Comparison of ENCODE assay signal across 1 cellular context in the genomic region with DNA sequence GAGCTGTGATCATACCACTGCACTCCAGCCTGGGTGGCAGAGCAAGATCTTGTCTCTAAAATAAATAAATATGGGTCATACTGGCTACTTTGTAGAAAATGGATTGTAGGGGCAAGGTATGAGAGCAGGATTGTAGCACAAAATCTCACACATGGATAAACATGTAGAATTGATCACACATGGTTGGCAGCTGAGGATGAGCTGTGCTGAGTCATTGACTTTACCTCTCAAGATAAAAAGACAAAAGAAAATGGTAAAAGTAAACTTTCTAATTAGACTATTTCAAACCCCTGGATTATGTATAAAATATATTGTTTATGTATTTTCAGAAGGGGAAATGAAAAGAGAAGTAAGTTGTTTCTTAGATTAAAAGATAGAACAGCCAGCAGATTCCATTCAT.
TF ChIP-seq lines count a peak whose summit lies in the region.

No MANE protein-coding gene starts in this region.

TF ChIP-seq in GM23338, 12 proteins besides CTCF, POLR2A, EP300 and RAD21 (continued from another document):
- TF ChIP-seq, protein P1, sequence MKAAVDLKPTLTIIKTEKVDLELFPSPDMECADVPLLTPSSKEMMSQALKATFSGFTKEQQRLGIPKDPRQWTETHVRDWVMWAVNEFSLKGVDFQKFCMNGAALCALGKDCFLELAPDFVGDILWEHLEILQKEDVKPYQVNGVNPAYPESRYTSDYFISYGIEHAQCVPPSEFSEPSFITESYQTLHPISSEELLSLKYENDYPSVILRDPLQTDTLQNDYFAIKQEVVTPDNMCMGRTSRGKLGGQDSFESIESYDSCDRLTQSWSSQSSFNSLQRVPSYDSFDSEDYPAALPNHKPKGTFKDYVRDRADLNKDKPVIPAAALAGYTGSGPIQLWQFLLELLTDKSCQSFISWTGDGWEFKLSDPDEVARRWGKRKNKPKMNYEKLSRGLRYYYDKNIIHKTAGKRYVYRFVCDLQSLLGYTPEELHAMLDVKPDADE (IDR thresholded peaks at IDR 0.05): no peak
- TF ChIP-seq, protein P2, sequence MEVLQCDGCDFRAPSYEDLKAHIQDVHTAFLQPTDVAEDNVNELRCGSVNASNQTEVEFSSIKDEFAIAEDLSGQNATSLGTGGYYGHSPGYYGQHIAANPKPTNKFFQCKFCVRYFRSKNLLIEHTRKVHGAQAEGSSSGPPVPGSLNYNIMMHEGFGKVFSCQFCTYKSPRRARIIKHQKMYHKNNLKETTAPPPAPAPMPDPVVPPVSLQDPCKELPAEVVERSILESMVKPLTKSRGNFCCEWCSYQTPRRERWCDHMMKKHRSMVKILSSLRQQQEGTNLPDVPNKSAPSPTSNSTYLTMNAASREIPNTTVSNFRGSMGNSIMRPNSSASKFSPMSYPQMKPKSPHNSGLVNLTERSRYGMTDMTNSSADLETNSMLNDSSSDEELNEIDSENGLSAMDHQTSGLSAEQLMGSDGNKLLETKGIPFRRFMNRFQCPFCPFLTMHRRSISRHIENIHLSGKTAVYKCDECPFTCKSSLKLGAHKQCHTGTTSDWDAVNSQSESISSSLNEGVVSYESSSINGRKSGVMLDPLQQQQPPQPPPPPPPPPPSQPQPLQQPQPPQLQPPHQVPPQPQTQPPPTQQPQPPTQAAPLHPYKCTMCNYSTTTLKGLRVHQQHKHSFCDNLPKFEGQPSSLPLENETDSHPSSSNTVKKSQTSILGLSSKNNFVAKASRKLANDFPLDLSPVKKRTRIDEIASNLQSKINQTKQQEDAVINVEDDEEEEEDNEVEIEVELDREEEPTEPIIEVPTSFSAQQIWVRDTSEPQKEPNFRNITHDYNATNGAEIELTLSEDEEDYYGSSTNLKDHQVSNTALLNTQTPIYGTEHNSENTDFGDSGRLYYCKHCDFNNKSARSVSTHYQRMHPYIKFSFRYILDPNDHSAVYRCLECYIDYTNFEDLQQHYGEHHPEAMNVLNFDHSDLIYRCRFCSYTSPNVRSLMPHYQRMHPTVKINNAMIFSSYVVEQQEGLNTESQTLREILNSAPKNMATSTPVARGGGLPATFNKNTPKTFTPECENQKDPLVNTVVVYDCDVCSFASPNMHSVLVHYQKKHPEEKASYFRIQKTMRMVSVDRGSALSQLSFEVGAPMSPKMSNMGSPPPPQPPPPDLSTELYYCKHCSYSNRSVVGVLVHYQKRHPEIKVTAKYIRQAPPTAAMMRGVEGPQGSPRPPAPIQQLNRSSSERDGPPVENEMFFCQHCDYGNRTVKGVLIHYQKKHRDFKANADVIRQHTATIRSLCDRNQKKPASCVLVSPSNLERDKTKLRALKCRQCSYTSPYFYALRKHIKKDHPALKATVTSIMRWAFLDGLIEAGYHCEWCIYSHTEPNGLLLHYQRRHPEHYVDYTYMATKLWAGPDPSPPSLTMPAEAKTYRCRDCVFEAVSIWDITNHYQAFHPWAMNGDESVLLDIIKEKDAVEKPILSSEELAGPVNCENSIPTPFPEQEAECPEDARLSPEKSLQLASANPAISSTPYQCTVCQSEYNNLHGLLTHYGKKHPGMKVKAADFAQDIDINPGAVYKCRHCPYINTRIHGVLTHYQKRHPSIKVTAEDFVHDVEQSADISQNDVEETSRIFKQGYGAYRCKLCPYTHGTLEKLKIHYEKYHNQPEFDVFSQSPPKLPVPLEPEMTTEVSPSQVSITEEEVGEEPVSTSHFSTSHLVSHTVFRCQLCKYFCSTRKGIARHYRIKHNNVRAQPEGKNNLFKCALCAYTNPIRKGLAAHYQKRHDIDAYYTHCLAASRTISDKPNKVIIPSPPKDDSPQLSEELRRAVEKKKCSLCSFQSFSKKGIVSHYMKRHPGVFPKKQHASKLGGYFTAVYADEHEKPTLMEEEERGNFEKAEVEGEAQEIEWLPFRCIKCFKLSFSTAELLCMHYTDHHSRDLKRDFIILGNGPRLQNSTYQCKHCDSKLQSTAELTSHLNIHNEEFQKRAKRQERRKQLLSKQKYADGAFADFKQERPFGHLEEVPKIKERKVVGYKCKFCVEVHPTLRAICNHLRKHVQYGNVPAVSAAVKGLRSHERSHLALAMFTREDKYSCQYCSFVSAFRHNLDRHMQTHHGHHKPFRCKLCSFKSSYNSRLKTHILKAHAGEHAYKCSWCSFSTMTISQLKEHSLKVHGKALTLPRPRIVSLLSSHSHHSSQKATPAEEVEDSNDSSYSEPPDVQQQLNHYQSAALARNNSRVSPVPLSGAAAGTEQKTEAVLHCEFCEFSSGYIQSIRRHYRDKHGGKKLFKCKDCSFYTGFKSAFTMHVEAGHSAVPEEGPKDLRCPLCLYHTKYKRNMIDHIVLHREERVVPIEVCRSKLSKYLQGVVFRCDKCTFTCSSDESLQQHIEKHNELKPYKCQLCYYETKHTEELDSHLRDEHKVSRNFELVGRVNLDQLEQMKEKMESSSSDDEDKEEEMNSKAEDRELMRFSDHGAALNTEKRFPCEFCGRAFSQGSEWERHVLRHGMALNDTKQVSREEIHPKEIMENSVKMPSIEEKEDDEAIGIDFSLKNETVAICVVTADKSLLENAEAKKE (CRISPR knock-in tag; IDR thresholded peaks at IDR 0.05): no peak
- TF ChIP-seq, protein P3, sequence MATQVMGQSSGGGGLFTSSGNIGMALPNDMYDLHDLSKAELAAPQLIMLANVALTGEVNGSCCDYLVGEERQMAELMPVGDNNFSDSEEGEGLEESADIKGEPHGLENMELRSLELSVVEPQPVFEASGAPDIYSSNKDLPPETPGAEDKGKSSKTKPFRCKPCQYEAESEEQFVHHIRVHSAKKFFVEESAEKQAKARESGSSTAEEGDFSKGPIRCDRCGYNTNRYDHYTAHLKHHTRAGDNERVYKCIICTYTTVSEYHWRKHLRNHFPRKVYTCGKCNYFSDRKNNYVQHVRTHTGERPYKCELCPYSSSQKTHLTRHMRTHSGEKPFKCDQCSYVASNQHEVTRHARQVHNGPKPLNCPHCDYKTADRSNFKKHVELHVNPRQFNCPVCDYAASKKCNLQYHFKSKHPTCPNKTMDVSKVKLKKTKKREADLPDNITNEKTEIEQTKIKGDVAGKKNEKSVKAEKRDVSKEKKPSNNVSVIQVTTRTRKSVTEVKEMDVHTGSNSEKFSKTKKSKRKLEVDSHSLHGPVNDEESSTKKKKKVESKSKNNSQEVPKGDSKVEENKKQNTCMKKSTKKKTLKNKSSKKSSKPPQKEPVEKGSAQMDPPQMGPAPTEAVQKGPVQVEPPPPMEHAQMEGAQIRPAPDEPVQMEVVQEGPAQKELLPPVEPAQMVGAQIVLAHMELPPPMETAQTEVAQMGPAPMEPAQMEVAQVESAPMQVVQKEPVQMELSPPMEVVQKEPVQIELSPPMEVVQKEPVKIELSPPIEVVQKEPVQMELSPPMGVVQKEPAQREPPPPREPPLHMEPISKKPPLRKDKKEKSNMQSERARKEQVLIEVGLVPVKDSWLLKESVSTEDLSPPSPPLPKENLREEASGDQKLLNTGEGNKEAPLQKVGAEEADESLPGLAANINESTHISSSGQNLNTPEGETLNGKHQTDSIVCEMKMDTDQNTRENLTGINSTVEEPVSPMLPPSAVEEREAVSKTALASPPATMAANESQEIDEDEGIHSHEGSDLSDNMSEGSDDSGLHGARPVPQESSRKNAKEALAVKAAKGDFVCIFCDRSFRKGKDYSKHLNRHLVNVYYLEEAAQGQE (IDR thresholded peaks at IDR 0.05; ENCODE audit: unreplicated experiment): no peak
